In the genomic region with DNA sequence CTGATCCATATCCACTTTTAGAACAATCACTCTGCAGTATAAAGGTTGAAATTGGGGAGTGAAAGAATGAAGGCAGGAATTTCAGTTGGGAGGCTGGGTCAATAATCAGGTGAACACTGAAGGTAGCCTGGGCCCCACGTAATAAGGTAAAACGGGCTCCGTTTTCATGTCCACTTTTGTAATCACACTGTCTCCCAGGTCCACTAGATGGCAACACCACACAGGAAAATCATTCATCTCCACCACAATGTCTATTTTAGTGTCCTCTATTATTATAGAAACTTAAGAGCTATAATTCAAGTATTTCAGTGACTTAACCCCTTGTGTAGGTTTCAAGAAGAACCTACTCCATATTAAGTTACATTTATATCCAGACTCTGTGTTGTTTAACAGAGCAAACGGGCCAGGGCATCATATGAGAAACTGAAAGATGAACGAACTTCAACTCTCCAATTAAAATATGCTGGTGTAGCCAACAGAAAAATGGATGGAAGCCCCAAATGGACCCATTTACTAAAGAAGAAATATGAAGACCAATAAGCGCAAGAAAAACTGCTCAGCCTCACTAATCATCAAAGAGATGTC, we compare ENCODE assay signal across 1 cellular context.
TF ChIP-seq lines count a peak whose summit lies in the region.

No MANE protein-coding gene starts in this region.

TF ChIP-seq in H1, 55 proteins besides CTCF, POLR2A, EP300 and RAD21 (continued from another document):
- TF ChIP-seq, protein P1, sequence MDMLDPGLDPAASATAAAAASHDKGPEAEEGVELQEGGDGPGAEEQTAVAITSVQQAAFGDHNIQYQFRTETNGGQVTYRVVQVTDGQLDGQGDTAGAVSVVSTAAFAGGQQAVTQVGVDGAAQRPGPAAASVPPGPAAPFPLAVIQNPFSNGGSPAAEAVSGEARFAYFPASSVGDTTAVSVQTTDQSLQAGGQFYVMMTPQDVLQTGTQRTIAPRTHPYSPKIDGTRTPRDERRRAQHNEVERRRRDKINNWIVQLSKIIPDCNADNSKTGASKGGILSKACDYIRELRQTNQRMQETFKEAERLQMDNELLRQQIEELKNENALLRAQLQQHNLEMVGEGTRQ (IDR thresholded peaks at IDR 0.05; ENCODE audit: low read length): no peak
- TF ChIP-seq ZNF274 (IDR thresholded peaks at IDR 0.05; ENCODE audit: borderline replicate concordance, extremely low read depth, low read length): no peak
- no peak for TF ChIP-seq BACH1 (IDR thresholded peaks at IDR 0.05; ENCODE audit: low read length)
- TF ChIP-seq NANOG (IDR thresholded peaks at IDR 0.05; ENCODE audit: insufficient read depth, low read depth, low read length, poor library complexity, severe bottlenecking): no peak
- no peak for TF ChIP-seq NRF1 (IDR thresholded peaks at IDR 0.05; ENCODE audit: low read depth, low read length)
- no peak for TF ChIP-seq TEAD4 (IDR thresholded peaks at IDR 0.05; ENCODE audit: low read depth, low read length)
- no peak for TF ChIP-seq MAFK (IDR thresholded peaks at IDR 0.05; ENCODE audit: low read depth, low read length)
